ENCODE assay signal across 10 cellular contexts in genomic region chr19:13797058-13797440, GRCh38. TPM values are rescaled to one million over a fixed set of nuclear protein-coding genes. Genes with fewer than 3 reads are reported as not detected.
A peak's percentile ranks its signal among the peaks of the same experiment; 100 is the strongest.
DNase-seq lines count a peak whose midpoint lies in the region; ATAC-seq and TF ChIP-seq lines count a peak whose summit lies in the region.
"Had no signal": no experiment of that assay in that cellular context is flagged by ENCODE, and none has a peak within 500 bp of the region (broad histone marks: within the 10 kb centered on the region; RNA-seq: fewer than 3 reads in every experiment).

No MANE protein-coding gene starts in this region.

- TSS peak; percentile 46 for BruUV-seq in MCF 10A (replicated peaks; lab: Mats Ljungman, UMichigan)

- H3K36me3 Mint-ChIP-seq in activated naive CD4-positive, alpha-beta T cell treated with anti-CD3 and anti-CD28 coated beads, Interleukin-2, amount 50 U/mL, for 24 hours = no peaks in the 10 kb centered on the region
- peaks cover 16% of the 10 kb centered on the region for H3K36me3 Mint-ChIP-seq in MCF 10A (ENCODE audit: insufficient read depth, unreplicated experiment)

- DNase-seq in activated naive CD4-positive, alpha-beta T cell (lab: John Stamatoyannopoulos, UW) = no peak
- DNase-seq in MCF 10A (ENCODE audit: unreplicated experiment) = no peak
- DNase-seq in upper lobe of left lung = no peak
- no peak for DNase-seq in mesenteric fat pad (ENCODE audit: low spot score)
- DNase-seq in NCI-H1930 (lab: John Stamatoyannopoulos, UW) = no peak
- no peak for DNase-seq in NOMO-1 treated with DMSO at 0.1 percent for 48 hours (lab: John Stamatoyannopoulos, UW; ENCODE audit: unreplicated experiment)
- DNase-seq: stimulated activated CD4-positive, alpha-beta T cell treated with anti-CD3 and anti-CD28 coated beads, Interleukin-12 subunit alpha, Interleukin-12 subunit beta, amount 100 ng/mL, for 4 hours had no signal

- TF ChIP-seq EP300 in upper lobe of left lung (IDR thresholded peaks at IDR 0.05) = no peak

- no peaks in the 10 kb centered on the region for H3K9me3 Mint-ChIP-seq in activated naive CD4-positive, alpha-beta T cell treated with anti-CD3 and anti-CD28 coated beads, Interleukin-2, amount 50 U/mL, for 24 hours
- H3K9me3 Mint-ChIP-seq in MCF 10A (ENCODE audit: unreplicated experiment) = no peaks in the 10 kb centered on the region

- H3K36me3 ChIP-seq in mucosa of stomach (ENCODE audit: control insufficient read depth, insufficient read depth, low read length) (no peaks in the 10 kb centered on the region), upper lobe of left lung (peaks cover 0 to 6% (median 0%) of the 10 kb centered on the region in 4 donors)

- H3K4me1 ChIP-seq in mucosa of stomach (ENCODE audit: control insufficient read depth, insufficient read depth, low read length) (peaks cover 23% of the 10 kb centered on the region), upper lobe of left lung (peaks cover 24 to 45% (median 32%) of the 10 kb centered on the region in 4 donors)

- intact Hi-C loops in MCF 10A (cut with micrococcal nuclease) = loop anchor here (1.0 kb wide), 1 partner anchor 36 kb away; no protein-coding TSS in a partner anchor

- H3K4me3 ChIP-seq in mucosa of stomach (ENCODE audit: low read length) = no peak overlapping the region
- H3K4me3 ChIP-seq in upper lobe of left lung = peak overlapping the region in 1 of 4 donors; percentile 85

- H3K27ac Mint-ChIP-seq in activated naive CD4-positive, alpha-beta T cell treated with anti-CD3 and anti-CD28 coated beads, Interleukin-2, amount 50 U/mL, for 24 hours = no peak overlapping the region
- peak overlapping the region; percentile 93 for H3K27ac Mint-ChIP-seq in MCF 10A (ENCODE audit: low read depth, unreplicated experiment)

- no peak for TF ChIP-seq CTCF in MCF 10A (IDR thresholded peaks at IDR 0.05; ENCODE audit: unreplicated experiment)
- TF ChIP-seq CTCF in upper lobe of left lung (IDR thresholded peaks at IDR 0.05) = no peak

- peak overlapping the region; percentile 78 for H3K4me3 Mint-ChIP-seq in activated naive CD4-positive, alpha-beta T cell treated with anti-CD3 and anti-CD28 coated beads, Interleukin-2, amount 50 U/mL, for 24 hours
- H3K4me3 Mint-ChIP-seq in MCF 10A (ENCODE audit: unreplicated experiment) = peak overlapping the region; percentile 95

- POLR2A ChIA-PET in MCF 10A (lab: Yijun Ruan, JAX) = interaction anchor here (0.5 to 6.6 kb wide), 21 partner anchors 9 to 122 kb away, joined by 3 to 98 read pairs (median 7); partner anchors contain the start of genes C19orf53 and MRI1

- peak overlapping the region; percentile 91 to 96 (median 92) for H3K27ac ChIP-seq in upper lobe of left lung
- H3K27ac ChIP-seq: SK-N-MC had no signal

- CTCF ChIA-PET in MCF 10A (lab: Yijun Ruan, JAX) = interaction anchor here (0.5 to 2.1 kb wide), 12 partner anchors 9 to 84 kb away, joined by 3 to 18 read pairs (median 4); no protein-coding TSS in a partner anchor

- H3K27me3 Mint-ChIP-seq in activated naive CD4-positive, alpha-beta T cell treated with anti-CD3 and anti-CD28 coated beads, Interleukin-2, amount 50 U/mL, for 24 hours = no peaks in the 10 kb centered on the region
- no peaks in the 10 kb centered on the region for H3K27me3 Mint-ChIP-seq in MCF 10A (ENCODE audit: insufficient read depth, unreplicated experiment)

- WGBS in upper lobe of left lung, 2 donors = 32 to 66% methylated on average over 3 to 4 of the region's 4 CpGs

- peaks cover 22% of the 10 kb centered on the region for H3K4me1 Mint-ChIP-seq in activated naive CD4-positive, alpha-beta T cell treated with anti-CD3 and anti-CD28 coated beads, Interleukin-2, amount 50 U/mL, for 24 hours
- peaks cover 22% of the 10 kb centered on the region for H3K4me1 Mint-ChIP-seq in MCF 10A (ENCODE audit: insufficient read depth, unreplicated experiment)

- TF ChIP-seq POLR2A in upper lobe of left lung (IDR thresholded peaks at IDR 0.05) = no peak

- ATAC-seq in upper lobe of left lung (ENCODE audit: low FRiP score in 2 of 2) = no peak

- H3K9me3 ChIP-seq in mucosa of stomach (ENCODE audit: control insufficient read depth, low read length) = no peaks in the 10 kb centered on the region
- H3K9me3 ChIP-seq in upper lobe of left lung = no peaks in the 10 kb centered on the region

- peak overlapping the region; percentile 85 for H3K9ac ChIP-seq in mucosa of stomach (ENCODE audit: low read length)

- H3K27me3 ChIP-seq in mucosa of stomach (ENCODE audit: control insufficient read depth, insufficient read depth, low read length) = no peaks in the 10 kb centered on the region
- no peaks in the 10 kb centered on the region for H3K27me3 ChIP-seq in upper lobe of left lung

RNA-seq across cellular contexts. Expression of gene ZSWIM4, which starts 1.8 kb away (rescaled TPM):
- total RNA-seq in MCF 10A (2022) (9.2 and 9.4 TPM in 2 replicates), upper lobe of left lung (10 to 100 TPM in 4 of 6 donors, 1 to 10 TPM in 2; 7.3 to 22.6 (median 10.1) TPM), mesenteric fat pad (5.2 TPM)

RNA-seq across cellular contexts. Expression of gene C19orf53, which starts 22.8 kb away (rescaled TPM):
- 89.0 and 101 TPM in 2 replicates for total RNA-seq in MCF 10A (2022)
- 100 to 1,000 TPM in 3 of 6 donors, 10 to 100 TPM in 2, 1 to 10 TPM in 1; 9.4 to 158 (median 96.5) TPM for total RNA-seq in upper lobe of left lung
- total RNA-seq in mesenteric fat pad = 71.5 TPM

RNA-seq across cellular contexts. Expression of gene MRI1, which starts 32.7 kb away (rescaled TPM):
- total RNA-seq in MCF 10A (2022) = 24.8 and 27.0 TPM in 2 replicates
- 100 to 1,000 TPM in 2 of 6 donors, 10 to 100 TPM in 4; 29.4 to 155 (median 42.3) TPM for total RNA-seq in upper lobe of left lung
- 22.9 TPM for total RNA-seq in mesenteric fat pad
